Comparison of ENCODE assay signal across 21 cellular contexts in genomic region chr10:118802126-118802793, GRCh38.
"Had no signal": no experiment of that assay in that cellular context is flagged by ENCODE, and none has a peak within 500 bp of the region (broad histone marks: within the 10 kb centered on the region; RNA-seq: fewer than 3 reads in every experiment).

No MANE protein-coding gene starts in this region.

- H3K36me3 Mint-ChIP-seq: naive thymus-derived CD8-positive, alpha-beta T cell; stimulated activated naive B cell treated with anti-CD40 and anti-IgM and Interleukin-4, amounts not matched to agents 10 μg/mL and 1 μg/mL and 100 μg/mL, for 72 hours had no signal

- DNase-seq: central memory CD4-positive, alpha-beta T cell; effector memory CD8-positive, alpha-beta T cell; erythroblast; mesenchymal stem cell; naive thymus-derived CD8-positive, alpha-beta T cell; nephron progenitor cell; stimulated activated CD4-positive, alpha-beta T cell treated with anti-CD3 and anti-CD28 coated beads, Interleukin-4, amount 100 ng/mL, for 4 hours; stimulated activated naive B cell treated with anti-CD40 and anti-IgM and Interleukin-4, amounts not matched to agents 10 μg/mL and 1 μg/mL and 100 μg/mL, for 72 hours had no signal

- H3K79me2 ChIP-seq: parathyroid adenoma had no signal

- H3K4me1 Mint-ChIP-seq: naive thymus-derived CD8-positive, alpha-beta T cell; stimulated activated naive B cell treated with anti-CD40 and anti-IgM and Interleukin-4, amounts not matched to agents 10 μg/mL and 1 μg/mL and 100 μg/mL, for 72 hours had no signal

- H3K9ac ChIP-seq: parathyroid adenoma had no signal

- H3K27me3 ChIP-seq: colonic mucosa, right atrium auricular region, suprapubic skin, transverse colon, vagina had no signal

- H3K4me3 Mint-ChIP-seq: effector memory CD8-positive, alpha-beta T cell; naive thymus-derived CD8-positive, alpha-beta T cell; nephron progenitor cell; stimulated activated naive B cell treated with anti-CD40 and anti-IgM and Interleukin-4, amounts not matched to agents 10 μg/mL and 1 μg/mL and 100 μg/mL, for 72 hours; stimulated activated naive CD8-positive, alpha-beta T cell treated with anti-CD3 and anti-CD28 coated beads, Interleukin-15, Interleukin-2, amounts not matched to agents 100 ng/mL and 50 ng/mL, for 24 hours had no signal

- H3K36me3 ChIP-seq: colonic mucosa, neutrophil, prostate gland, right atrium auricular region, suprapubic skin, transverse colon, vagina had no signal

- H3K9me3 ChIP-seq: colonic mucosa, neutrophil, prostate gland, right atrium auricular region, suprapubic skin, transverse colon, vagina had no signal

- H3K4me3 ChIP-seq: colonic mucosa, prostate gland, right atrium auricular region, suprapubic skin, transverse colon, vagina had no signal

- H3K27ac ChIP-seq: colonic mucosa, neutrophil, parathyroid adenoma, prostate gland, right atrium auricular region, suprapubic skin, transverse colon, vagina had no signal

- H2AFZ ChIP-seq: parathyroid adenoma had no signal

- H3K9me3 Mint-ChIP-seq: effector memory CD8-positive, alpha-beta T cell; naive thymus-derived CD8-positive, alpha-beta T cell; nephron progenitor cell; stimulated activated naive B cell treated with anti-CD40 and anti-IgM and Interleukin-4, amounts not matched to agents 10 μg/mL and 1 μg/mL and 100 μg/mL, for 72 hours; stimulated activated naive CD8-positive, alpha-beta T cell treated with anti-CD3 and anti-CD28 coated beads, Interleukin-15, Interleukin-2, amounts not matched to agents 100 ng/mL and 50 ng/mL, for 24 hours had no signal

- ATAC-seq: effector memory CD8-positive, alpha-beta T cell; naive thymus-derived CD8-positive, alpha-beta T cell; sciatic nerve; stimulated activated naive B cell treated with anti-CD40 and anti-IgM and Interleukin-4, amounts not matched to agents 10 μg/mL and 1 μg/mL and 100 μg/mL, for 72 hours had no signal

- FAIRE-seq: endometrium, frontal cortex, keratinocyte had no signal

- H3K27ac Mint-ChIP-seq: effector memory CD8-positive, alpha-beta T cell; naive thymus-derived CD8-positive, alpha-beta T cell; stimulated activated naive B cell treated with anti-CD40 and anti-IgM and Interleukin-4, amounts not matched to agents 10 μg/mL and 1 μg/mL and 100 μg/mL, for 72 hours; stimulated activated naive CD8-positive, alpha-beta T cell treated with anti-CD3 and anti-CD28 coated beads, Interleukin-15, Interleukin-2, amounts not matched to agents 100 ng/mL and 50 ng/mL, for 24 hours had no signal

- H3K4me1 ChIP-seq: colonic mucosa, parathyroid adenoma, prostate gland, right atrium auricular region, vagina had no signal
